In genomic region chr12:34625116-34625515, GRCh38 we compare ENCODE assay signal across 9 cellular contexts.
DNase-seq lines count a peak whose midpoint lies in the region; ATAC-seq and TF ChIP-seq lines count a peak whose summit lies in the region.
"Had no signal": no experiment of that assay in that cellular context is flagged by ENCODE, and none has a peak within 500 bp of the region (broad histone marks: within the 10 kb centered on the region; RNA-seq: fewer than 3 reads in every experiment).

No MANE protein-coding gene starts in this region.

- ATAC-seq in GM18907 (IDR thresholded peaks at IDR 0.05; ENCODE audit: unreplicated experiment): no peak
- no peak for ATAC-seq in HG03045 (IDR thresholded peaks at IDR 0.05; ENCODE audit: unreplicated experiment)

- TF ChIP-seq CTCF in DOHH2 (IDR thresholded peaks at IDR 0.05; ENCODE audit: low read depth, low read length, poor library complexity, severe bottlenecking) (peak; percentile 64), PC-9 (conservative IDR thresholded peaks at IDR 0.05) (peak; percentile 79)

- no peaks in the 10 kb centered on the region for H3K9me3 ChIP-seq in DOHH2 (ENCODE audit: control insufficient read depth, insufficient read depth, low read length)
- no peaks in the 10 kb centered on the region for H3K9me3 ChIP-seq in PC-9 (ENCODE audit: insufficient read depth, low read depth)
- H3K9me3 ChIP-seq: SJSA1 had no signal

- H3K27me3 ChIP-seq in DOHH2 (ENCODE audit: control insufficient read depth, low read length): no peaks in the 10 kb centered on the region
- no peaks in the 10 kb centered on the region for H3K27me3 ChIP-seq in PC-9 (ENCODE audit: insufficient read depth, low read depth)
- H3K27me3 ChIP-seq: SJSA1, transverse colon had no signal

- no peak overlapping the region for H2AFZ ChIP-seq in PC-9

- CTCF ChIA-PET in PC-9 (lab: Charles Lee): no interaction called here

- H3F3A ChIP-seq in DOHH2 (ENCODE audit: control insufficient read depth, insufficient read depth) (no peaks in the 10 kb centered on the region), PC-9 (ENCODE audit: insufficient read depth, low read depth) (no peaks in the 10 kb centered on the region)

- POLR2A ChIA-PET in PC-9 (lab: Charles Lee; ENCODE audit: unreplicated experiment): no interaction called here

- H3K36me3 ChIP-seq in DOHH2 (ENCODE audit: control insufficient read depth, low read length): no peaks in the 10 kb centered on the region
- no peaks in the 10 kb centered on the region for H3K36me3 ChIP-seq in PC-9 (ENCODE audit: low read depth)
- H3K36me3 ChIP-seq: SJSA1, transverse colon had no signal

- H3K79me2 ChIP-seq in DOHH2 (ENCODE audit: control insufficient read depth, low read length): no peaks in the 10 kb centered on the region
- no peaks in the 10 kb centered on the region for H3K79me2 ChIP-seq in PC-9 (ENCODE audit: low read depth)

- no peak overlapping the region for H3K27ac ChIP-seq in DOHH2 (ENCODE audit: low read depth, low read length)
- H3K27ac ChIP-seq in PC-9: no peak overlapping the region
- H3K27ac ChIP-seq: SJSA1, transverse colon had no signal

- H3K9me2 ChIP-seq in DOHH2 (replicated peaks; ENCODE audit: control insufficient read depth, low read length) (no peaks in the 10 kb centered on the region), PC-9 (ENCODE audit: insufficient read depth) (no peaks in the 10 kb centered on the region)

- H3K4me2 ChIP-seq in DOHH2 (ENCODE audit: low read length) (no peak overlapping the region), PC-9 (no peak overlapping the region)

- H4K20me1 ChIP-seq in DOHH2 (ENCODE audit: control insufficient read depth, insufficient read depth, low read depth, low read length): no peaks in the 10 kb centered on the region
- no peaks in the 10 kb centered on the region for H4K20me1 ChIP-seq in PC-9 (ENCODE audit: insufficient read depth)

- no peaks in the 10 kb centered on the region for H3K4me1 ChIP-seq in DOHH2 (ENCODE audit: control insufficient read depth, low read length)
- H3K4me1 ChIP-seq in PC-9 (replicated peaks; ENCODE audit: insufficient read depth): no peaks in the 10 kb centered on the region
- H3K4me1 ChIP-seq: SJSA1, transverse colon had no signal

- BruUV-seq in PC-9 (replicated peaks; lab: Mats Ljungman, UMichigan): no TSS peak

- intact Hi-C loops in PC-9 (cut with micrococcal nuclease; ENCODE audit: unreplicated experiment): loop anchor here (1.0 to 2.0 kb wide), 2 partner anchors 502 to 586 kb away; no protein-coding TSS in a partner anchor

- H3K4me3 ChIP-seq in DOHH2 (ENCODE audit: low read length) (no peak overlapping the region), PC-9 (no peak overlapping the region)
- H3K4me3 ChIP-seq: SJSA1, transverse colon had no signal

- DNase-seq in HT1080 (ENCODE audit: low read depth) (peak; percentile 8), PC-9 (peak in 1 of 2 experiments; percentile 35), iPS-NIHi7 (ENCODE audit: extremely low spot score) (peak; percentile 6), NCI-H146 (lab: John Stamatoyannopoulos, UW) (no peak)
- DNase-seq: transverse colon had no signal
